ENCODE assay signal across 10 cellular contexts in genomic region chr15:68699881-68700394, GRCh38.
A peak's percentile ranks its signal among the peaks of the same experiment; 100 is the strongest.
DNase-seq lines count a peak whose midpoint lies in the region; ATAC-seq and FAIRE-seq lines count a peak whose summit lies in the region.
"Had no signal": no experiment of that assay in that cellular context is flagged by ENCODE, and none has a peak within 500 bp of the region (broad histone marks: within the 10 kb centered on the region; RNA-seq: fewer than 3 reads in every experiment).

No MANE protein-coding gene starts in this region.

- peak; percentile 46 for DNase-seq in D341Med (ENCODE audit: low spot score)
- peak; percentile 34 for DNase-seq in cerebellar cortex (ENCODE audit: low spot score)
- DNase-seq in left lobe of liver (ENCODE audit: low spot score) = no peak
- DNase-seq in sciatic nerve (ENCODE audit: low spot score) = no peak
- no peak for DNase-seq in T-helper 1 cell
- no peak for DNase-seq in HTR-8/SVneo (ENCODE audit: insufficient read length, low spot score)
- DNase-seq: activated CD8-positive, alpha-beta memory T cell treated with anti-CD3 and anti-CD28 coated beads, Interleukin-2, amount 10 ng/mL, durations not matched to agents 7 days and 5 days; T-helper 2 cell had no signal

- ATAC-seq in left lobe of liver (peak; percentile 36), sciatic nerve (peak; percentile 36), HG02973 (IDR thresholded peaks at IDR 0.05; ENCODE audit: unreplicated experiment) (no peak), GM19035 (IDR thresholded peaks at IDR 0.05; ENCODE audit: unreplicated experiment) (no peak)
- ATAC-seq: activated CD8-positive, alpha-beta memory T cell treated with anti-CD3 and anti-CD28 coated beads, Interleukin-2, amount 10 ng/mL, durations not matched to agents 7 days and 5 days had no signal

- intact Hi-C loops in sciatic nerve (cut with DNase I) = no loop called here

- no peak for FAIRE-seq in HTR-8/SVneo (lab: Jason Lieb, UNC)

Comparison
In these comparisons a context has a peak if more than half of its experiments do, and no peak if none do; other contexts are left out.
1. DNase-seq: peak in D341Med (single experiment) and cerebellar cortex (single experiment); none in left lobe of liver (single experiment), sciatic nerve (single experiment), T-helper 1 cell (0 of 5) and HTR-8/SVneo (single experiment).
2. ATAC-seq: peak in left lobe of liver (single experiment) and sciatic nerve (single experiment); none in HG02973 (single experiment) and GM19035 (single experiment).